12 cellular contexts compared by ENCODE assay signal in genomic region chr7:33750177-33750576, GRCh38.
DNase-seq lines count a peak whose midpoint lies in the region; ATAC-seq and TF ChIP-seq lines count a peak whose summit lies in the region.
"Had no signal": no experiment of that assay in that cellular context is flagged by ENCODE, and none has a peak within 500 bp of the region (broad histone marks: within the 10 kb centered on the region; RNA-seq: fewer than 3 reads in every experiment).

No MANE protein-coding gene starts in this region.

- no peak overlapping the region for H3K27ac Mint-ChIP-seq in activated naive CD8-positive, alpha-beta T cell treated with anti-CD3 and anti-CD28 coated beads for 36 hours
- H3K27ac Mint-ChIP-seq: naive thymus-derived CD4-positive, alpha-beta T cell; WTC11 had no signal

- no TSS peak for BruUV-seq in IMR-90 (replicated peaks; lab: Mats Ljungman, UMichigan)

- no peak overlapping the region; the same call in 1 of the 2 replicates for H4K5ac ChIP-seq in IMR-90 (ENCODE audit: low read depth, low read length)

- no peaks in the 10 kb centered on the region for H3K27me3 ChIP-seq in IMR-90 (ENCODE audit: control insufficient read depth, insufficient read depth, low read length)
- no peaks in the 10 kb centered on the region for H3K27me3 ChIP-seq in skeletal muscle satellite cell (ENCODE audit: control insufficient read depth, insufficient read depth, low read length)

- peak overlapping the region; percentile 20 for H2BK5ac ChIP-seq in IMR-90 (ENCODE audit: low read depth, low read length, poor library complexity, severe bottlenecking)

- WGBS in IMR-90 (ENCODE audit: extremely low coverage in 2 of 2, insufficient read length in 1 of 2), 2 experiments = no CpG with 5 or more reads among the region's 1 CpG

- no peak overlapping the region for H3K4me2 ChIP-seq in IMR-90 (ENCODE audit: low read depth, low read length)
- H3K4me2 ChIP-seq in skeletal muscle satellite cell (ENCODE audit: low read length) = no peak overlapping the region

- no peaks in the 10 kb centered on the region for H3K9me3 Mint-ChIP-seq in activated naive CD8-positive, alpha-beta T cell treated with anti-CD3 and anti-CD28 coated beads for 36 hours

- H3K27me3 Mint-ChIP-seq in activated naive CD8-positive, alpha-beta T cell treated with anti-CD3 and anti-CD28 coated beads for 36 hours = no peaks in the 10 kb centered on the region

- H4K91ac ChIP-seq in IMR-90 (ENCODE audit: insufficient read depth, low read depth, low read length) = no peak overlapping the region

- peak overlapping the region; percentile 69; the same call in 1 of the 2 replicates for H3K18ac ChIP-seq in IMR-90 (ENCODE audit: low read depth, low read length)

- H3K36me3 ChIP-seq in IMR-90 (ENCODE audit: control insufficient read depth, insufficient read depth, low read length) (no peaks in the 10 kb centered on the region), skeletal muscle satellite cell (ENCODE audit: insufficient read depth, low read length) (no peaks in the 10 kb centered on the region)

- H4K20me1 ChIP-seq in IMR-90 (ENCODE audit: insufficient read depth, low read length) = no peaks in the 10 kb centered on the region

- DNase-seq in IMR-90 (peak; percentile 84), cerebellum (ENCODE audit: low spot score) (no peak), KG1 (lab: John Stamatoyannopoulos, UW) (no peak)
- no peak for DNase-seq in activated naive CD8-positive, alpha-beta T cell treated with anti-CD3 and anti-CD28 coated beads for 36 hours
- DNase-seq: activated effector memory CD4-positive, alpha-beta T cell treated with anti-CD3 and anti-CD28 coated beads, Interleukin-2, amount 50 U/mL, for 16 hours; effector CD4-positive, alpha-beta T cell; naive thymus-derived CD4-positive, alpha-beta T cell; NCI-H2107 had no signal

- peaks cover 5% of the 10 kb centered on the region; the same call in 1 of the 2 replicates for H3K9me1 ChIP-seq in IMR-90 (ENCODE audit: insufficient read depth, low read length)

- ATAC-seq in GM19043 (IDR thresholded peaks at IDR 0.05; ENCODE audit: low read depth, unreplicated experiment) (peak; percentile 64), HG02678 (IDR thresholded peaks at IDR 0.05; ENCODE audit: unreplicated experiment) (peak; percentile 77), IMR-90 (ENCODE audit: low read depth) (peak; percentile 80)
- ATAC-seq: naive thymus-derived CD4-positive, alpha-beta T cell; WTC11 had no signal

- dilution Hi-C loops in IMR-90 (cut with HindIII; ENCODE audit: low sequenced_read_pairs, unreplicated experiment) = no loop called here

- H3K4me1 ChIP-seq in IMR-90 (ENCODE audit: control insufficient read depth, insufficient read depth, low read length) = peaks cover 8% of the 10 kb centered on the region
- H3K4me1 ChIP-seq in skeletal muscle satellite cell (ENCODE audit: control insufficient read depth, insufficient read depth, low read length) = peaks cover 38% of the 10 kb centered on the region

- no peak overlapping the region for H2BK20ac ChIP-seq in IMR-90 (ENCODE audit: low read depth, low read length)

- no peak overlapping the region for H3K14ac ChIP-seq in IMR-90 (replicated peaks; ENCODE audit: low read depth, low read length)

- no peak overlapping the region for H2AK5ac ChIP-seq in IMR-90 (ENCODE audit: low read depth, low read length)

- no peak overlapping the region for H3K27ac ChIP-seq in IMR-90 (ENCODE audit: insufficient read depth, low read length)

- no peaks in the 10 kb centered on the region for H3K79me1 ChIP-seq in IMR-90 (ENCODE audit: low read depth in 1 of 2, low read length in 2 of 2)

- H3K9ac ChIP-seq in IMR-90 (ENCODE audit: low read depth, low read length) = no peak overlapping the region
- H3K9ac ChIP-seq in skeletal muscle satellite cell (ENCODE audit: low read depth, low read length) = peak overlapping the region; percentile 36

- no peak overlapping the region for H3K4me3 Mint-ChIP-seq in activated naive CD8-positive, alpha-beta T cell treated with anti-CD3 and anti-CD28 coated beads for 36 hours
- H3K4me3 Mint-ChIP-seq: naive thymus-derived CD4-positive, alpha-beta T cell; WTC11 had no signal

- in situ Hi-C loops in IMR-90 (cut with MboI; ENCODE audit: low sequenced_read_pairs) = no loop called here

- H2BK120ac ChIP-seq in IMR-90 (ENCODE audit: low read depth, low read length) = no peak overlapping the region

- no peaks in the 10 kb centered on the region for H3K36me3 Mint-ChIP-seq in activated naive CD8-positive, alpha-beta T cell treated with anti-CD3 and anti-CD28 coated beads for 36 hours
- H3K36me3 Mint-ChIP-seq: WTC11 had no signal

- H3K9me3 ChIP-seq in IMR-90 (ENCODE audit: control insufficient read depth, insufficient read depth, low read length) = no peaks in the 10 kb centered on the region
- H3K9me3 ChIP-seq in skeletal muscle satellite cell (replicated peaks; ENCODE audit: low read length) = no peaks in the 10 kb centered on the region

- TF ChIP-seq POLR2A in IMR-90 (IDR thresholded peaks at IDR 0.05; ENCODE audit: low read depth, low read length) = no peak

- no peak overlapping the region for H3K56ac ChIP-seq in IMR-90 (ENCODE audit: extremely low read depth, insufficient read depth, low read length)

- intact Hi-C loops in IMR-90 (cut with micrococcal nuclease) = loop anchor here (5.0 to 10.0 kb wide), 4 partner anchors 295 to 565 kb away; no protein-coding TSS in a partner anchor

- H3K4ac ChIP-seq in IMR-90 (ENCODE audit: low read depth, low read length) = no peak overlapping the region

- H3K23ac ChIP-seq in IMR-90 (ENCODE audit: low read depth, low read length) = no peak overlapping the region

- H2BK15ac ChIP-seq in IMR-90 (ENCODE audit: low read depth, low read length) = no peak overlapping the region

- CTCF ChIA-PET in IMR-90 (lab: Yijun Ruan, JAX) = interaction anchor here (0.6 kb wide), 1 partner anchor 32 kb away, joined by 3 read pairs; no protein-coding TSS in a partner anchor

- H3K4me1 Mint-ChIP-seq in activated naive CD8-positive, alpha-beta T cell treated with anti-CD3 and anti-CD28 coated beads for 36 hours = no peaks in the 10 kb centered on the region
- H3K4me1 Mint-ChIP-seq: naive thymus-derived CD4-positive, alpha-beta T cell had no signal

- no peak overlapping the region for H3K4me3 ChIP-seq in IMR-90 (ENCODE audit: insufficient read depth, low read depth, low read length)
- H3K4me3 ChIP-seq in skeletal muscle satellite cell (ENCODE audit: low read length) = no peak overlapping the region

- no peak overlapping the region for H2AFZ ChIP-seq in IMR-90 (replicated peaks; ENCODE audit: low read length, poor library complexity)

- no peak overlapping the region for H4K8ac ChIP-seq in IMR-90 (ENCODE audit: low read depth in 2 of 2, low read length in 2 of 2)

- TF ChIP-seq RAD21 in IMR-90 (IDR thresholded peaks at IDR 0.05; ENCODE audit: low read length) = no peak

- no peak overlapping the region for H2AK9ac ChIP-seq in IMR-90 (replicated peaks; ENCODE audit: low read depth, low read length, poor library complexity)

- POLR2A ChIA-PET in IMR-90 (lab: Charles Lee; ENCODE audit: unreplicated experiment) = no interaction called here

- TF ChIP-seq CTCF in IMR-90 (conservative IDR thresholded peaks at IDR 0.05; ENCODE audit: low read depth, low read length) = no peak

TF ChIP-seq in IMR-90, 13 proteins besides CTCF, POLR2A, EP300 and RAD21:
- no peak for TF ChIP-seq RCOR1 (IDR thresholded peaks at IDR 0.05; ENCODE audit: insufficient replicate concordance, low read length)
